ENCODE assay signal across 21 cellular contexts in the genomic region with DNA sequence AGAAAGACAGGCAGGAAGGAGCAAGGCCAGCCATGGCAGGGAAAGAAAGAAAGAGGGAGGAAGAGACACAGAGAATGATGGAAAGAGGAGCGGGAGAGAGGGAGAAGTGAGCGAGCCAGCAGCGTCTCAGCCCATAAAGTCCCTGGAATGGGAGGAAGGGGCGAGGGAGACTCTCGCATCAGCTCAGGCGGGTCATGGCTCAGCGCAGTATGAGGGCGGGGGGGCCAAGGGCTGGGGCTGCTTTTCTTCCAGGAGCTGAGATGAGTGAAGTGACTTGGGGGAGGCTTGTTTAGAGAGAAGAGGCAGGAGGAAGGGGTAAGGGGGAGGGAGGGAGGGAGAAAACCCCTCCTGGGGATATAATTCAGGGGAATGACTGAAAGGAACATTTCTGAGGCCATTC.
"Had no signal": no experiment of that assay in that cellular context is flagged by ENCODE, and none has a peak within 500 bp of the region (broad histone marks: within the 10 kb centered on the region; RNA-seq: fewer than 3 reads in every experiment).

No MANE protein-coding gene starts in this region.

- H3K36me3 ChIP-seq: MG63 had no signal

- H3K9me3 ChIP-seq: MG63, SK-N-SH had no signal

- H3K27ac ChIP-seq: HL-60 had no signal

- H3K4me3 ChIP-seq: MG63 had no signal

- DNase-seq: KBM-7, MG63, NCI-H1092, NCI-H1105 treated with DMSO at 0.1 percent for 48 hours, NCI-H1417 treated with DMSO at 0.1 percent for 48 hours, NCI-H146, NCI-H1694 treated with DMSO at 0.1 percent for 48 hours, NCI-H2029, NCI-H2081 treated with DMSO at 0.1 percent for 48 hours, NCI-H2171, NCI-H226, NCI-H446, NCI-H510A, NCI-H524 treated with DMSO at 0.1 percent for 48 hours, NCI-H69, NCI-H774, Right ventricle myocardium superior, RPMI8226, SIG-M5, SK-N-SH had no signal
